ENCODE assay signal across 17 cellular contexts in the genomic region with DNA sequence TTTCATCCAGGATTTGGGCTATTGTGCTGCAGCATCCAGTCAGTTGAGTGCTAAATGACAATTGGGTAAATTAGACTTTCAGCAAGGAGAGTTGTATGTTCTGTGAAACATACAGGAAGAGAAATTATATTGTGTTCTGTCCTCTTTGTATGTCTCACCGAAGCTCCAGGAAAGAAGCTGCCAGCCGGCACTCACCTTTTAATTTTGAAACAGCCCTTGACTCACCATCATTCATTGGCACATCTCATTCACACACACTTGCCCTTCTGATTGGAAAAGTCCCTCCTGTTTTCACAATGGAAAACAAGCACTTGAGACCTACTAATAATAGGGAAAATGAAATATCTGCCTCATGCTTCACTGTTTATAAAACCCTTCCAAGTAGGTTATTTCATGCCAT.
DNase-seq lines count a peak whose midpoint lies in the region; TF ChIP-seq lines count a peak whose summit lies in the region.
"Had no signal": no experiment of that assay in that cellular context is flagged by ENCODE, and none has a peak within 500 bp of the region (broad histone marks: within the 10 kb centered on the region; RNA-seq: fewer than 3 reads in every experiment).

No MANE protein-coding gene starts in this region.

- DNase-seq in DMS53 (lab: John Stamatoyannopoulos, UW) (peak; percentile 84), NCI-H146 treated with DMSO at 0.1 percent for 48 hours (lab: John Stamatoyannopoulos, UW; ENCODE audit: unreplicated experiment) (peak; percentile 80), NCI-H510A (lab: John Stamatoyannopoulos, UW) (peak; percentile 90), epithelial cell of esophagus (ENCODE audit: low read depth) (peak; percentile 58), SW480 (ENCODE audit: low spot score) (no peak), SIG-M5 treated with dmso at 0.1 percent for 504 hours (lab: John Stamatoyannopoulos, UW; ENCODE audit: unreplicated experiment) (no peak), inferior parietal cortex (ENCODE audit: extremely low spot score) (no peak)
- DNase-seq in activated CD8-positive, alpha-beta memory T cell treated with anti-CD3 and anti-CD28 coated beads, Interleukin-2, amount 50 U/mL, for 4 hours, result no peak
- DNase-seq: activated CD4-positive, alpha-beta T cell treated with anti-CD3 and anti-CD28 coated beads, Interleukin-2, amount 50 U/mL, for 1 hour; activated T-cell treated with anti-CD3 and anti-CD28 coated beads for 4 hours; dermis blood vessel endothelial cell; GF-D8; lower lobe of right lung; naive B cell; NCI-H526; SK-N-SH had no signal

- H3K4me3 ChIP-seq in epithelial cell of esophagus (ENCODE audit: low read length), result no peak overlapping the region
- H3K4me3 ChIP-seq: body of pancreas, lower lobe of right lung had no signal

- no peak for TF ChIP-seq CTCF in epithelial cell of esophagus (IDR thresholded peaks at IDR 0.05; ENCODE audit: insufficient read depth, low read depth, low read length, missing control alignments)

Comparison
In these comparisons a context has a peak if more than half of its experiments do, and no peak if none do; other contexts are left out.
1. DNase-seq: peak in DMS53 (single experiment), NCI-H146 treated with DMSO at 0.1 percent for 48 hours (single experiment), NCI-H510A (single experiment) and epithelial cell of esophagus (single experiment); none in activated CD8-positive, alpha-beta memory T cell treated with anti-CD3 and anti-CD28 coated beads, Interleukin-2, amount 50 U/mL, for 4 hours (single experiment), SW480 (single experiment), SIG-M5 treated with dmso at 0.1 percent for 504 hours (single experiment) and inferior parietal cortex (single experiment).